15 cellular contexts compared by ENCODE assay signal in the genomic region with DNA sequence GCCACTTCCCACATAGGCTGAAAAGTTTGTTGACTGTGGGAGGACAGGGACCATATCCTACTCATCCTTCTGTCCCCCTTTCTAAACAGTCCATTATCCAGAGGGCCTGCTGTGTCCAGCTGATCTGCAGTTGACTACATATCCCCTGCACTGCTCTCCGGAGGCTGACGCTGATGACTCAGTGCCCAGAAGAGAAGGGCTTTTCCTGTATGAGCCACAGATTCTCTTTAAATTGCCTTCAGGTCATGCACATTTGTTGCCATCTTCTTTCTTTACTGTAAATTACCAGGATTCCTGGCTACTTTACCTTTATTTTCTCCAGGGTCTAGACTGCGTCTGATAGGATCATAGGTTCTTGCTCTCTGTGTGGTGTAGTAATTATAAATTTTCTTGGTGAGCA.
A peak's percentile ranks its signal among the peaks of the same experiment; 100 is the strongest.
DNase-seq lines count a peak whose midpoint lies in the region; ATAC-seq and TF ChIP-seq lines count a peak whose summit lies in the region.
"Had no signal": no experiment of that assay in that cellular context is flagged by ENCODE, and none has a peak within 500 bp of the region (broad histone marks: within the 10 kb centered on the region; RNA-seq: fewer than 3 reads in every experiment).

No MANE protein-coding gene starts in this region.

- TF ChIP-seq CTCF in fibroblast of pulmonary artery (IDR thresholded peaks at IDR 0.05; ENCODE audit: low read length, missing control alignments), result no peak
- no peak for TF ChIP-seq CTCF in endodermal cell (conservative IDR thresholded peaks at IDR 0.05)

- peaks cover 8% of the 10 kb centered on the region for H3K9me3 Mint-ChIP-seq in endodermal cell
- H3K9me3 Mint-ChIP-seq: activated naive CD8-positive, alpha-beta T cell treated with anti-CD3 and anti-CD28 coated beads, Interleukin-2, amount 50 U/mL, for 24 hours had no signal

- H3K36me3 ChIP-seq in endodermal cell (ENCODE audit: control insufficient read depth, insufficient read depth, low read length), result no peaks in the 10 kb centered on the region

- no peak overlapping the region for H3K27ac Mint-ChIP-seq in endodermal cell
- H3K27ac Mint-ChIP-seq: activated naive CD8-positive, alpha-beta T cell treated with anti-CD3 and anti-CD28 coated beads, Interleukin-2, amount 50 U/mL, for 24 hours had no signal

- H3K4me3 ChIP-seq in fibroblast of pulmonary artery (replicated peaks; ENCODE audit: low read depth, low read length) (no peak overlapping the region), endodermal cell (ENCODE audit: low read length) (no peak overlapping the region)
- H3K4me3 ChIP-seq: mucosa of descending colon had no signal

- peaks cover 8% of the 10 kb centered on the region for H3K4me1 Mint-ChIP-seq in endodermal cell
- H3K4me1 Mint-ChIP-seq: activated naive CD8-positive, alpha-beta T cell treated with anti-CD3 and anti-CD28 coated beads, Interleukin-2, amount 50 U/mL, for 24 hours had no signal

- no peak overlapping the region for H3K4me3 Mint-ChIP-seq in endodermal cell
- H3K4me3 Mint-ChIP-seq: activated naive CD8-positive, alpha-beta T cell treated with anti-CD3 and anti-CD28 coated beads, Interleukin-2, amount 50 U/mL, for 24 hours had no signal

- H3K27me3 Mint-ChIP-seq in endodermal cell (ENCODE audit: insufficient read depth), result no peaks in the 10 kb centered on the region

- H3K27me3 ChIP-seq in endodermal cell (ENCODE audit: control insufficient read depth, insufficient read depth, low read length, poor library complexity, severe bottlenecking), result no peaks in the 10 kb centered on the region

- DNase-seq in GM04503 (ENCODE audit: low read depth), result peak; percentile 3
- DNase-seq in fibroblast of pulmonary artery (ENCODE audit: low read depth), result peak; percentile 57
- peak; percentile 80 for DNase-seq in renal cortical epithelial cell (ENCODE audit: low read depth)
- no peak for DNase-seq in midbrain (lab: John Stamatoyannopoulos, UW)
- DNase-seq in NCI-H187 treated with DMSO at 0.1 percent for 48 hours (lab: John Stamatoyannopoulos, UW), result no peak
- DNase-seq in endodermal cell, result no peak
- DNase-seq: activated CD8-positive, alpha-beta memory T cell treated with anti-CD3 and anti-CD28 coated beads, Interleukin-2, amount 50 U/mL, for 48 hours; activated naive CD8-positive, alpha-beta T cell treated with anti-CD3 and anti-CD28 coated beads, Interleukin-2, amount 50 U/mL, for 24 hours; effector memory CD4-positive, alpha-beta T cell; mucosa of descending colon; NCI-H1105 treated with DMSO at 0.1 percent for 48 hours; NCI-H510A treated with DMSO at 0.1 percent for 48 hours; retina had no signal

- no peak overlapping the region for H3K27ac ChIP-seq in endodermal cell (ENCODE audit: low read depth, low read length)

- ATAC-seq in SK-N-SH treated with all-trans-retinoic acid at 6 μM for 48 hours, result peak; percentile 95
- no peak for ATAC-seq in GM21381 (IDR thresholded peaks at IDR 0.05; ENCODE audit: unreplicated experiment)
- ATAC-seq: activated naive CD8-positive, alpha-beta T cell treated with anti-CD3 and anti-CD28 coated beads, Interleukin-2, amount 50 U/mL, for 24 hours; mucosa of descending colon had no signal

- no peak overlapping the region for H3K9ac ChIP-seq in endodermal cell (ENCODE audit: extremely low read depth, low read length, poor library complexity, severe bottlenecking)

- H3K4me1 ChIP-seq in endodermal cell (ENCODE audit: control insufficient read depth, insufficient read depth, low read length), result peaks cover 6% of the 10 kb centered on the region

- no peaks in the 10 kb centered on the region for H3K9me3 ChIP-seq in endodermal cell (ENCODE audit: control insufficient read depth, low read length)
- H3K9me3 ChIP-seq: mucosa of descending colon had no signal

- H3K36me3 Mint-ChIP-seq in endodermal cell (ENCODE audit: low read depth), result no peaks in the 10 kb centered on the region

- 95 to 100% methylated on average over 1 to 3 of the region's 3 CpGs for WGBS in endodermal cell (ENCODE audit: insufficient coverage in 1 of 2, insufficient read length in 1 of 2), 2 experiments

TF ChIP-seq in SK-N-SH treated with all-trans-retinoic acid at 6 μM for 48 hours, 23 proteins besides CTCF, POLR2A, EP300 and RAD21:
- TF ChIP-seq ZFP30 (CRISPR knock-in tag; IDR thresholded peaks at IDR 0.05) (no peak), BACH2 (CRISPR knock-in tag; IDR thresholded peaks at IDR 0.05; ENCODE audit: borderline replicate concordance) (no peak), ZNF70 (CRISPR knock-in tag; IDR thresholded peaks at IDR 0.05) (no peak), PPARA (CRISPR knock-in tag; IDR thresholded peaks at IDR 0.05; ENCODE audit: borderline replicate concordance) (no peak)
- TF ChIP-seq, protein P1, sequence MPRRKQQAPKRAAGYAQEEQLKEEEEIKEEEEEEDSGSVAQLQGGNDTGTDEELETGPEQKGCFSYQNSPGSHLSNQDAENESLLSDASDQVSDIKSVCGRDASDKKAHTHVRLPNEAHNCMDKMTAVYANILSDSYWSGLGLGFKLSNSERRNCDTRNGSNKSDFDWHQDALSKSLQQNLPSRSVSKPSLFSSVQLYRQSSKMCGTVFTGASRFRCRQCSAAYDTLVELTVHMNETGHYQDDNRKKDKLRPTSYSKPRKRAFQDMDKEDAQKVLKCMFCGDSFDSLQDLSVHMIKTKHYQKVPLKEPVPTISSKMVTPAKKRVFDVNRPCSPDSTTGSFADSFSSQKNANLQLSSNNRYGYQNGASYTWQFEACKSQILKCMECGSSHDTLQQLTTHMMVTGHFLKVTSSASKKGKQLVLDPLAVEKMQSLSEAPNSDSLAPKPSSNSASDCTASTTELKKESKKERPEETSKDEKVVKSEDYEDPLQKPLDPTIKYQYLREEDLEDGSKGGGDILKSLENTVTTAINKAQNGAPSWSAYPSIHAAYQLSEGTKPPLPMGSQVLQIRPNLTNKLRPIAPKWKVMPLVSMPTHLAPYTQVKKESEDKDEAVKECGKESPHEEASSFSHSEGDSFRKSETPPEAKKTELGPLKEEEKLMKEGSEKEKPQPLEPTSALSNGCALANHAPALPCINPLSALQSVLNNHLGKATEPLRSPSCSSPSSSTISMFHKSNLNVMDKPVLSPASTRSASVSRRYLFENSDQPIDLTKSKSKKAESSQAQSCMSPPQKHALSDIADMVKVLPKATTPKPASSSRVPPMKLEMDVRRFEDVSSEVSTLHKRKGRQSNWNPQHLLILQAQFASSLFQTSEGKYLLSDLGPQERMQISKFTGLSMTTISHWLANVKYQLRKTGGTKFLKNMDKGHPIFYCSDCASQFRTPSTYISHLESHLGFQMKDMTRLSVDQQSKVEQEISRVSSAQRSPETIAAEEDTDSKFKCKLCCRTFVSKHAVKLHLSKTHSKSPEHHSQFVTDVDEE (CRISPR knock-in tag; IDR thresholded peaks at IDR 0.05), result no peak

Comparison
In these comparisons a context has a peak if more than half of its experiments do, and no peak if none do; other contexts are left out.
1. DNase-seq: peak in GM04503 (single experiment), fibroblast of pulmonary artery (single experiment) and renal cortical epithelial cell (single experiment); none in midbrain (single experiment), NCI-H187 treated with DMSO at 0.1 percent for 48 hours (single experiment) and endodermal cell (single experiment).